ENCODE assay signal across 15 cellular contexts in genomic region chr16:69319826-69320730, GRCh38. TPM values are rescaled to one million over a fixed set of nuclear protein-coding genes. Genes with fewer than 3 reads are reported as not detected.
DNase-seq lines count a peak whose midpoint lies in the region; ATAC-seq, FAIRE-seq and TF ChIP-seq lines count a peak whose summit lies in the region.
"Had no signal": no experiment of that assay in that cellular context is flagged by ENCODE, and none has a peak within 500 bp of the region (broad histone marks: within the 10 kb centered on the region; RNA-seq: fewer than 3 reads in every experiment).

No MANE protein-coding gene starts in this region.

- H3K36me3 ChIP-seq in bronchial epithelial cell (ENCODE audit: control insufficient read depth, insufficient read depth, low read length) = peaks cover 62% of the 10 kb centered on the region

- ATAC-seq in activated naive CD8-positive, alpha-beta T cell treated with anti-CD3 and anti-CD28 coated beads, Interleukin-2, amount 50 U/mL, for 24 hours = no peak
- no peak for ATAC-seq in stimulated activated naive B cell treated with anti-CD40 and anti-IgM and Interleukin-4, amounts not matched to agents 10 μg/mL and 1 μg/mL and 100 μg/mL, for 72 hours (replicated peaks)
- ATAC-seq: HCT116 had no signal

- no peaks in the 10 kb centered on the region for H3K36me3 Mint-ChIP-seq in activated naive CD8-positive, alpha-beta T cell
- H3K36me3 Mint-ChIP-seq in activated naive CD8-positive, alpha-beta T cell treated with anti-CD3 and anti-CD28 coated beads, Interleukin-2, amount 50 U/mL, for 24 hours (ENCODE audit: low read depth) = peaks cover 39% of the 10 kb centered on the region
- peaks cover 36% of the 10 kb centered on the region for H3K36me3 Mint-ChIP-seq in mesothelial cell of epicardium
- peaks cover 46 to 65% of the 10 kb centered on the region in 2 donors for H3K36me3 Mint-ChIP-seq in stimulated activated naive B cell treated with anti-CD40 and anti-IgM and Interleukin-4, amounts not matched to agents 10 μg/mL and 1 μg/mL and 100 μg/mL, for 72 hours

- H3K9me3 Mint-ChIP-seq in activated naive CD8-positive, alpha-beta T cell (ENCODE audit: low read depth) = no peaks in the 10 kb centered on the region
- H3K9me3 Mint-ChIP-seq in activated naive CD8-positive, alpha-beta T cell treated with anti-CD3 and anti-CD28 coated beads, Interleukin-2, amount 50 U/mL, for 24 hours = no peaks in the 10 kb centered on the region
- no peaks in the 10 kb centered on the region for H3K9me3 Mint-ChIP-seq in mesothelial cell of epicardium
- H3K9me3 Mint-ChIP-seq in stimulated activated naive B cell treated with anti-CD40 and anti-IgM and Interleukin-4, amounts not matched to agents 10 μg/mL and 1 μg/mL and 100 μg/mL, for 72 hours = no peaks in the 10 kb centered on the region

- peaks cover 12% of the 10 kb centered on the region for H3K4me1 Mint-ChIP-seq in activated naive CD8-positive, alpha-beta T cell (ENCODE audit: low read depth)
- H3K4me1 Mint-ChIP-seq in activated naive CD8-positive, alpha-beta T cell treated with anti-CD3 and anti-CD28 coated beads, Interleukin-2, amount 50 U/mL, for 24 hours = peaks cover 2% of the 10 kb centered on the region
- H3K4me1 Mint-ChIP-seq in mesothelial cell of epicardium = no peaks in the 10 kb centered on the region
- H3K4me1 Mint-ChIP-seq in stimulated activated naive B cell treated with anti-CD40 and anti-IgM and Interleukin-4, amounts not matched to agents 10 μg/mL and 1 μg/mL and 100 μg/mL, for 72 hours = peaks cover 18 to 41% of the 10 kb centered on the region in 2 donors

- no peaks in the 10 kb centered on the region for H3K27me3 Mint-ChIP-seq in activated naive CD8-positive, alpha-beta T cell
- no peaks in the 10 kb centered on the region for H3K27me3 Mint-ChIP-seq in activated naive CD8-positive, alpha-beta T cell treated with anti-CD3 and anti-CD28 coated beads, Interleukin-2, amount 50 U/mL, for 24 hours
- H3K27me3 Mint-ChIP-seq in mesothelial cell of epicardium (ENCODE audit: low read depth) = no peaks in the 10 kb centered on the region
- no peaks in the 10 kb centered on the region for H3K27me3 Mint-ChIP-seq in stimulated activated naive B cell treated with anti-CD40 and anti-IgM and Interleukin-4, amounts not matched to agents 10 μg/mL and 1 μg/mL and 100 μg/mL, for 72 hours

- peak; percentile 58 for FAIRE-seq in bronchial epithelial cell (lab: Jason Lieb, UNC)

- no peak for DNase-seq in activated naive CD8-positive, alpha-beta T cell treated with anti-CD3 and anti-CD28 coated beads, Interleukin-2, amount 50 U/mL, for 24 hours
- no peak for DNase-seq in bronchial epithelial cell (ENCODE audit: low read depth)
- no peak for DNase-seq in mesothelial cell of epicardium (ENCODE audit: low spot score in 2 of 2, unreplicated experiment in 2 of 2)
- DNase-seq in stimulated activated naive B cell treated with anti-CD40 and anti-IgM and Interleukin-4, amounts not matched to agents 10 μg/mL and 1 μg/mL and 100 μg/mL, for 72 hours = no peak
- no peak for DNase-seq in SIG-M5 treated with dmso at 0.1 percent for 504 hours (lab: John Stamatoyannopoulos, UW; ENCODE audit: unreplicated experiment)
- no peak for DNase-seq in COLO668 (lab: John Stamatoyannopoulos, UW; ENCODE audit: unreplicated experiment)
- DNase-seq in DMS53 (lab: John Stamatoyannopoulos, UW) = no peak
- DNase-seq: AML-193, KBM-7, NCI-H146, NCI-H226, NCI-H526 treated with DMSO at 0.1 percent for 48 hours, OCI-M1 had no signal

- no peak for TF ChIP-seq CTCF in bronchial epithelial cell (IDR thresholded peaks at IDR 0.05; ENCODE audit: insufficient read depth, low read length, severe bottlenecking)
- TF ChIP-seq CTCF in mesothelial cell of epicardium (IDR thresholded peaks at IDR 0.05; ENCODE audit: unreplicated experiment) = no peak

- H3K27me3 ChIP-seq in bronchial epithelial cell (ENCODE audit: control insufficient read depth, insufficient read depth, low read length) = no peaks in the 10 kb centered on the region

- no peak overlapping the region for H3K4me3 Mint-ChIP-seq in activated naive CD8-positive, alpha-beta T cell
- H3K4me3 Mint-ChIP-seq in activated naive CD8-positive, alpha-beta T cell treated with anti-CD3 and anti-CD28 coated beads, Interleukin-2, amount 50 U/mL, for 24 hours = no peak overlapping the region
- no peak overlapping the region for H3K4me3 Mint-ChIP-seq in mesothelial cell of epicardium
- H3K4me3 Mint-ChIP-seq in stimulated activated naive B cell treated with anti-CD40 and anti-IgM and Interleukin-4, amounts not matched to agents 10 μg/mL and 1 μg/mL and 100 μg/mL, for 72 hours = no peak overlapping the region

- H3K4me3 ChIP-seq in bronchial epithelial cell (ENCODE audit: low read depth, low read length) = no peak overlapping the region

- peak overlapping the region; percentile 37 for H3K27ac Mint-ChIP-seq in activated naive CD8-positive, alpha-beta T cell
- H3K27ac Mint-ChIP-seq in activated naive CD8-positive, alpha-beta T cell treated with anti-CD3 and anti-CD28 coated beads, Interleukin-2, amount 50 U/mL, for 24 hours = no peak overlapping the region
- H3K27ac Mint-ChIP-seq in mesothelial cell of epicardium = peak overlapping the region; percentile 3
- H3K27ac Mint-ChIP-seq in stimulated activated naive B cell treated with anti-CD40 and anti-IgM and Interleukin-4, amounts not matched to agents 10 μg/mL and 1 μg/mL and 100 μg/mL, for 72 hours = peak overlapping the region; percentile 11

RNA-seq across cellular contexts. Expression of gene VPS4A, which starts 8.9 kb away (rescaled TPM):
- total RNA-seq in bronchial epithelial cell (41.9 and 45.6 TPM in 2 replicates), mesothelial cell of epicardium (28.0 to 30.3 TPM (median 29.8 TPM) in 3 replicates)

RNA-seq across cellular contexts. Expression of gene PDF, which starts 10.3 kb away (rescaled TPM):
- total RNA-seq in bronchial epithelial cell (25.6 and 31.3 TPM in 2 replicates), mesothelial cell of epicardium (13.5 to 14.1 TPM (median 13.6 TPM) in 3 replicates)

RNA-seq across cellular contexts. Expression of gene COG8, which starts 19.3 kb away (rescaled TPM):
- 18.2 and 18.7 TPM in 2 replicates for total RNA-seq in bronchial epithelial cell
- 48.2 to 49.4 TPM (median 49.0 TPM) in 3 replicates for total RNA-seq in mesothelial cell of epicardium

RNA-seq across cellular contexts. Expression of gene NIP7, which starts 19.5 kb away (rescaled TPM):
- 28.8 and 45.5 TPM in 2 replicates for total RNA-seq in bronchial epithelial cell
- total RNA-seq in mesothelial cell of epicardium = 27.2 to 31.4 TPM (median 30.5 TPM) in 3 replicates

RNA-seq across cellular contexts. Expression of gene TMED6, which starts 31.5 kb away (rescaled TPM):
- total RNA-seq in bronchial epithelial cell (0.13 TPM in 1 of 2 replicates, not detected in the other), mesothelial cell of epicardium (1.2 to 1.7 TPM (median 1.4 TPM) in 3 replicates)
